ENCODE assay signal across 13 cellular contexts in genomic region chr13:108897955-108898354, GRCh38.
A peak's percentile ranks its signal among the peaks of the same experiment; 100 is the strongest.
DNase-seq lines count a peak whose midpoint lies in the region; ATAC-seq, FAIRE-seq and TF ChIP-seq lines count a peak whose summit lies in the region.
"Had no signal": no experiment of that assay in that cellular context is flagged by ENCODE, and none has a peak within 500 bp of the region (broad histone marks: within the 10 kb centered on the region; RNA-seq: fewer than 3 reads in every experiment).

No MANE protein-coding gene starts in this region.

- no peaks in the 10 kb centered on the region for H3K36me3 Mint-ChIP-seq in activated T-cell treated with anti-CD3 and anti-CD28 coated beads, Interleukin-2, amount 50 U/mL, for 4 hours (ENCODE audit: insufficient read depth)
- H3K36me3 Mint-ChIP-seq in activated T-cell treated with anti-CD3 and anti-CD28 coated beads, Interleukin-2, amount 50 U/mL, for 24 hours (ENCODE audit: low read depth), result no peaks in the 10 kb centered on the region
- H3K36me3 Mint-ChIP-seq in activated CD8-positive, alpha-beta T cell treated with anti-CD3 and anti-CD28 coated beads for 36 hours (ENCODE audit: low read depth), result no peaks in the 10 kb centered on the region

- ATAC-seq in activated T-cell treated with anti-CD3 and anti-CD28 coated beads, Interleukin-2, amount 50 U/mL, for 4 hours, result peak; percentile 40 to 65
- ATAC-seq in activated CD8-positive, alpha-beta T cell treated with anti-CD3 and anti-CD28 coated beads for 36 hours, result peak; percentile 91
- ATAC-seq in GM18498 (IDR thresholded peaks at IDR 0.05; ENCODE audit: unreplicated experiment), result no peak

- H3K27ac Mint-ChIP-seq in activated T-cell treated with anti-CD3 and anti-CD28 coated beads, Interleukin-2, amount 50 U/mL, for 24 hours, result no peak overlapping the region
- H3K27ac Mint-ChIP-seq in activated CD8-positive, alpha-beta T cell treated with anti-CD3 and anti-CD28 coated beads for 36 hours, result no peak overlapping the region

- H3K4me1 Mint-ChIP-seq in activated T-cell treated with anti-CD3 and anti-CD28 coated beads, Interleukin-2, amount 50 U/mL, for 4 hours (ENCODE audit: low read depth), result peaks cover 8% of the 10 kb centered on the region
- H3K4me1 Mint-ChIP-seq in activated T-cell treated with anti-CD3 and anti-CD28 coated beads, Interleukin-2, amount 50 U/mL, for 24 hours (ENCODE audit: low read depth), result peaks cover 7% of the 10 kb centered on the region
- H3K4me1 Mint-ChIP-seq in activated CD8-positive, alpha-beta T cell treated with anti-CD3 and anti-CD28 coated beads for 36 hours (ENCODE audit: low read depth), result peaks cover 6% of the 10 kb centered on the region

- no peak overlapping the region for H3K4me3 ChIP-seq in Jurkat, Clone E6-1 (ENCODE audit: low read length)
- H3K4me3 ChIP-seq: HAP-1, hepatocyte, lung had no signal

- POLR2A ChIA-PET in activated CD8-positive, alpha-beta T cell treated with anti-CD3 and anti-CD28 coated beads for 36 hours (lab: Charles Lee), result interaction anchor here (0.9 kb wide), 1 partner anchor 551 kb away, joined by 3 read pairs; no protein-coding TSS in a partner anchor

- DNase-seq in activated T-cell treated with anti-CD3 and anti-CD28 coated beads, Interleukin-2, amount 50 U/mL, for 4 hours, result no peak
- no peak for DNase-seq in activated T-cell treated with anti-CD3 and anti-CD28 coated beads, Interleukin-2, amount 50 U/mL, for 24 hours
- peak; percentile 12 for DNase-seq in Jurkat, Clone E6-1 (ENCODE audit: low read depth, low spot score)
- peak; percentile 64 for DNase-seq in activated CD8-positive, alpha-beta T cell treated with anti-CD3 and anti-CD28 coated beads for 36 hours
- peak; percentile 27 for DNase-seq in stimulated activated CD8-positive, alpha-beta memory T cell treated with anti-CD3 and anti-CD28 coated beads, Interleukin-4, amount 100 ng/mL, for 48 hours
- DNase-seq in RCC 7860 (ENCODE audit: low spot score) (no peak), H4 (ENCODE audit: low spot score) (no peak)
- DNase-seq: activated CD8-positive, alpha-beta memory T cell treated with anti-CD3 and anti-CD28 coated beads for 24 hours had no signal

- no peak for FAIRE-seq in RCC 7860 (lab: Jason Lieb, UNC)
- FAIRE-seq: bronchial epithelial cell had no signal

- no peaks in the 10 kb centered on the region for H3K9me3 Mint-ChIP-seq in activated T-cell treated with anti-CD3 and anti-CD28 coated beads, Interleukin-2, amount 50 U/mL, for 4 hours
- no peaks in the 10 kb centered on the region for H3K9me3 Mint-ChIP-seq in activated T-cell treated with anti-CD3 and anti-CD28 coated beads, Interleukin-2, amount 50 U/mL, for 24 hours
- no peaks in the 10 kb centered on the region for H3K9me3 Mint-ChIP-seq in activated CD8-positive, alpha-beta T cell treated with anti-CD3 and anti-CD28 coated beads for 36 hours

- peaks cover 9% of the 10 kb centered on the region for H3K27me3 Mint-ChIP-seq in activated T-cell treated with anti-CD3 and anti-CD28 coated beads, Interleukin-2, amount 50 U/mL, for 4 hours (ENCODE audit: low read depth)
- H3K27me3 Mint-ChIP-seq in activated T-cell treated with anti-CD3 and anti-CD28 coated beads, Interleukin-2, amount 50 U/mL, for 24 hours, result peaks cover 14% of the 10 kb centered on the region
- H3K27me3 Mint-ChIP-seq in activated CD8-positive, alpha-beta T cell treated with anti-CD3 and anti-CD28 coated beads for 36 hours, result peaks cover 5% of the 10 kb centered on the region

- CTCF ChIA-PET in activated CD8-positive, alpha-beta T cell treated with anti-CD3 and anti-CD28 coated beads for 36 hours (lab: Charles Lee), result interaction anchor here (1.1 to 1.7 kb wide), 3 partner anchors 10 to 575 kb away, joined by 3 to 7 read pairs (median 3); no protein-coding TSS in a partner anchor

- intact Hi-C loops in activated CD8-positive, alpha-beta T cell treated with anti-CD3 and anti-CD28 coated beads for 36 hours (cut with micrococcal nuclease), result loop anchor here (5.0 kb wide), 1 partner anchor 571 kb away; no protein-coding TSS in a partner anchor

- no peak overlapping the region for H3K4me3 Mint-ChIP-seq in activated T-cell treated with anti-CD3 and anti-CD28 coated beads, Interleukin-2, amount 50 U/mL, for 4 hours
- no peak overlapping the region for H3K4me3 Mint-ChIP-seq in activated T-cell treated with anti-CD3 and anti-CD28 coated beads, Interleukin-2, amount 50 U/mL, for 24 hours
- peak overlapping the region; percentile 2 for H3K4me3 Mint-ChIP-seq in activated CD8-positive, alpha-beta T cell treated with anti-CD3 and anti-CD28 coated beads for 36 hours

- no peak for TF ChIP-seq CTCF in activated CD8-positive, alpha-beta T cell treated with anti-CD3 and anti-CD28 coated beads for 36 hours (IDR thresholded peaks at IDR 0.05)

Comparison
In these comparisons a context has a peak if more than half of its experiments do, and no peak if none do; other contexts are left out.
1. DNase-seq: peak in Jurkat, Clone E6-1 (single experiment), activated CD8-positive, alpha-beta T cell treated with anti-CD3 and anti-CD28 coated beads for 36 hours (single experiment) and stimulated activated CD8-positive, alpha-beta memory T cell treated with anti-CD3 and anti-CD28 coated beads, Interleukin-4, amount 100 ng/mL, for 48 hours (single experiment); none in activated T-cell treated with anti-CD3 and anti-CD28 coated beads, Interleukin-2, amount 50 U/mL, for 4 hours (single experiment), activated T-cell treated with anti-CD3 and anti-CD28 coated beads, Interleukin-2, amount 50 U/mL, for 24 hours (single experiment), RCC 7860 (single experiment) and H4 (single experiment).